In genomic region chr11:529740-530411, GRCh38 we compare ENCODE assay signal across 20 cellular contexts.
"Had no signal": no experiment of that assay in that cellular context is flagged by ENCODE, and none has a peak within 500 bp of the region (broad histone marks: within the 10 kb centered on the region; RNA-seq: fewer than 3 reads in every experiment).

No MANE protein-coding gene starts in this region.

- DNase-seq: effector memory CD4-positive, alpha-beta T cell; esophagus squamous epithelium; foreskin fibroblast; glutamatergic neuron; lower lobe of right lung; mesenchymal stem cell; midbrain; retina; sigmoid colon; stimulated activated CD4-positive, alpha-beta T cell treated with anti-CD3 and anti-CD28 coated beads, Interleukin-12 subunit alpha, Interleukin-12 subunit beta, amount 100 ng/mL, for 4 hours; stimulated activated naive CD4-positive, alpha-beta T cell; stomach; substantia nigra had no signal

- ATAC-seq: gastroesophageal sphincter; natural killer cell treated with Interleukin-12 subunit alpha and Interleukin-12 subunit beta and Interleukin-15 and Interleukin-18, amount 100 ng/mL, for 72 hours had no signal

- H3K9me3 ChIP-seq: esophagus squamous epithelium, gastroesophageal sphincter, lower lobe of right lung, psoas muscle, sigmoid colon, stomach, upper lobe of left lung had no signal

- H3K27me3 ChIP-seq: esophagus squamous epithelium, gastroesophageal sphincter, sigmoid colon, stomach, upper lobe of left lung had no signal

- H3K27ac ChIP-seq: esophagus squamous epithelium, gastroesophageal sphincter, lower lobe of right lung, sigmoid colon, stomach, upper lobe of left lung had no signal

- H3K4me3 ChIP-seq: esophagus squamous epithelium, gastroesophageal sphincter, lower lobe of right lung, sigmoid colon, skin epidermis, stomach, upper lobe of left lung had no signal

- FAIRE-seq: bronchial epithelial cell, endometrium had no signal
